1 cellular context compared by ENCODE assay signal in the genomic region with DNA sequence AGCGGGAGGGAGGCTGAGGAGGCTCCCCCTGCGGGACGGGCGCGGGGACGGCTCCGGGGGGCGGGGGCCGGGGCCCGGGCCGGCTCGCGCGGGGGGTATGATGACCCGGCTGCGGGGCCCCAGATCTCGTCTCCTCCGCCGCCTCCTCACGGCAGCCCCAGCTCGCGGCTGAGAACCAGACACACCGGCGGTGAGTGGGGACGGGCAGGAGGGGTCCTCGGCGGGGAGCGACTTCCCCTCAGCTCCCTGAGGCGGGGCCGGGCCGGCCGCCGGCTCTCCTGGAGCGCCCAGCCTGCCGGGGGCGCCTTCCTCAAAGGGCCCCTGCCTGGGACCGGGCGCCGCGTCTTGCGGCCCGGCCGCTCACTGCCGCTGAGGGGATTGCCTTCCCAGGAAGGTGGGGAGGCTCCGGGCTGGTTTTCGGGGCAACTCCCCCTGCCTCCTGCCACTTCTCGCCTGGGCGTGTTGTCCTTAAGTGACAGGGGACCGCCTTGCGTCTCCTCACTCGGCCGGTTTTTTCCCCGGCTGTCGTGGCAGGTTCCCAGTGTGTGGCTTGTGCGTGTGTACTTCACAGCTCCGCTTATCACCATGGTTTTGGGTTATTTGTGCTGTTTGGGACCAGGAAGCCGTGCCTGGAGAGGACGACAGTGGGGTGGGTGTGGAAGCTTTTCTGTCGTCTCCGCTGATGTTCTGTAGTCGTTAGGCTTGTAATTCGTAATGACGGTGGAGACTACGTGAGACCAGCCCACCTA.
A peak's percentile ranks its signal among the peaks of the same experiment; 100 is the strongest.
TF ChIP-seq lines count a peak whose summit lies in the region.

No MANE protein-coding gene starts in this region.

TF ChIP-seq in H1, 55 proteins besides CTCF, POLR2A, EP300 and RAD21:
- TF ChIP-seq TAF7 (optimal IDR thresholded peaks at IDR 0.05; ENCODE audit: borderline replicate concordance, low read depth, low read length), result no peak
- TF ChIP-seq GTF2F1 (IDR thresholded peaks at IDR 0.05; ENCODE audit: borderline replicate concordance, low read depth, low read length), result no peak
- peak; percentile 21 for TF ChIP-seq PHF8 (conservative IDR thresholded peaks at IDR 0.05; ENCODE audit: low read depth, low read length)
- peak; percentile 53 to 60; a peak in 2 of 4 replicates for TF ChIP-seq SIN3A (conservative IDR thresholded peaks at IDR 0.05 in 1 of 2, IDR thresholded peaks at IDR 0.05 in 1 of 2; ENCODE audit: low read depth in 1 of 2, low read length in 2 of 2)
- peak; percentile 53 for TF ChIP-seq ASH2L (IDR thresholded peaks at IDR 0.05; ENCODE audit: low read length)
- peak; percentile 26; the same call in 1 of the 2 replicates for TF ChIP-seq RBBP5 (IDR thresholded peaks at IDR 0.05; ENCODE audit: borderline replicate concordance, low read depth, low read length)
- TF ChIP-seq, protein P1, sequence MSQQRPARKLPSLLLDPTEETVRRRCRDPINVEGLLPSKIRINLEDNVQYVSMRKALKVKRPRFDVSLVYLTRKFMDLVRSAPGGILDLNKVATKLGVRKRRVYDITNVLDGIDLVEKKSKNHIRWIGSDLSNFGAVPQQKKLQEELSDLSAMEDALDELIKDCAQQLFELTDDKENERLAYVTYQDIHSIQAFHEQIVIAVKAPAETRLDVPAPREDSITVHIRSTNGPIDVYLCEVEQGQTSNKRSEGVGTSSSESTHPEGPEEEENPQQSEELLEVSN (IDR thresholded peaks at IDR 0.05), result no peak
- peak; percentile 87 for TF ChIP-seq SAP30 (IDR thresholded peaks at IDR 0.05; ENCODE audit: insufficient read depth, insufficient replicate concordance, low read length)
